ENCODE assay signal across 10 cellular contexts in genomic region chr17:79038545-79039135, GRCh38. TPM values are rescaled to one million over a fixed set of nuclear protein-coding genes. Genes with fewer than 3 reads are reported as not detected.
DNase-seq lines count a peak whose midpoint lies in the region; ATAC-seq and TF ChIP-seq lines count a peak whose summit lies in the region.
"Had no signal": no experiment of that assay in that cellular context is flagged by ENCODE, and none has a peak within 500 bp of the region (broad histone marks: within the 10 kb centered on the region; RNA-seq: fewer than 3 reads in every experiment).

No MANE protein-coding gene starts in this region.

- no peak overlapping the region for H3K4me3 Mint-ChIP-seq in endodermal cell
- H3K4me3 Mint-ChIP-seq in activated CD8-positive, alpha-beta T cell treated with anti-CD3 and anti-CD28 coated beads for 36 hours, result no peak overlapping the region
- H3K4me3 Mint-ChIP-seq: CD8-positive, alpha-beta memory T cell had no signal

- DNase-seq in AG08395 (ENCODE audit: low spot score) (peak; percentile 95), LHCN-M2 (ENCODE audit: low read depth) (peak; percentile 84), endodermal cell (peak; percentile 35), myocyte (ENCODE audit: low read depth) (peak; percentile 44), retina (no peak), amygdala (lab: John Stamatoyannopoulos, UW) (no peak)
- DNase-seq in activated CD8-positive, alpha-beta T cell treated with anti-CD3 and anti-CD28 coated beads for 36 hours, result no peak
- DNase-seq: CD8-positive, alpha-beta memory T cell; NCI-H1436 treated with DMSO at 0.1 percent for 48 hours had no signal

- H3K9me3 Mint-ChIP-seq in endodermal cell, result no peaks in the 10 kb centered on the region
- H3K9me3 Mint-ChIP-seq in activated CD8-positive, alpha-beta T cell treated with anti-CD3 and anti-CD28 coated beads for 36 hours, result no peaks in the 10 kb centered on the region
- H3K9me3 Mint-ChIP-seq: CD8-positive, alpha-beta memory T cell had no signal

- no peaks in the 10 kb centered on the region for H3K27me3 ChIP-seq in endodermal cell (ENCODE audit: control insufficient read depth, insufficient read depth, low read length, poor library complexity, severe bottlenecking)

- H3K36me3 Mint-ChIP-seq in endodermal cell (ENCODE audit: low read depth), result no peaks in the 10 kb centered on the region
- no peaks in the 10 kb centered on the region for H3K36me3 Mint-ChIP-seq in activated CD8-positive, alpha-beta T cell treated with anti-CD3 and anti-CD28 coated beads for 36 hours (ENCODE audit: low read depth)
- H3K36me3 Mint-ChIP-seq: CD8-positive, alpha-beta memory T cell had no signal

- H3K27me3 Mint-ChIP-seq in endodermal cell (ENCODE audit: insufficient read depth), result peaks cover 19% of the 10 kb centered on the region
- no peaks in the 10 kb centered on the region for H3K27me3 Mint-ChIP-seq in activated CD8-positive, alpha-beta T cell treated with anti-CD3 and anti-CD28 coated beads for 36 hours

- ATAC-seq in activated CD8-positive, alpha-beta T cell treated with anti-CD3 and anti-CD28 coated beads for 36 hours, result no peak
- ATAC-seq in GM21423 (IDR thresholded peaks at IDR 0.05; ENCODE audit: unreplicated experiment), result no peak

- no peaks in the 10 kb centered on the region for H3K36me3 ChIP-seq in endodermal cell (ENCODE audit: control insufficient read depth, insufficient read depth, low read length)

- no peaks in the 10 kb centered on the region for H3K4me1 Mint-ChIP-seq in endodermal cell
- H3K4me1 Mint-ChIP-seq in activated CD8-positive, alpha-beta T cell treated with anti-CD3 and anti-CD28 coated beads for 36 hours (ENCODE audit: low read depth), result no peaks in the 10 kb centered on the region

- 95 to 96% methylated on average over 6 to 8 of the region's 8 CpGs for WGBS in endodermal cell (ENCODE audit: insufficient coverage in 1 of 2, insufficient read length in 1 of 2), 2 experiments

- CTCF ChIA-PET in activated CD8-positive, alpha-beta T cell treated with anti-CD3 and anti-CD28 coated beads for 36 hours (lab: Charles Lee), result no interaction called here

- no peak overlapping the region for H3K27ac Mint-ChIP-seq in endodermal cell
- H3K27ac Mint-ChIP-seq in activated CD8-positive, alpha-beta T cell treated with anti-CD3 and anti-CD28 coated beads for 36 hours, result no peak overlapping the region

- POLR2A ChIA-PET in activated CD8-positive, alpha-beta T cell treated with anti-CD3 and anti-CD28 coated beads for 36 hours (lab: Charles Lee), result no interaction called here

- no peak overlapping the region for H3K9ac ChIP-seq in endodermal cell (ENCODE audit: extremely low read depth, low read length, poor library complexity, severe bottlenecking)

- no peak overlapping the region for H3K4me3 ChIP-seq in endodermal cell (ENCODE audit: low read length)

- no peaks in the 10 kb centered on the region for H3K9me3 ChIP-seq in endodermal cell (ENCODE audit: control insufficient read depth, low read length)

- intact Hi-C loops in activated CD8-positive, alpha-beta T cell treated with anti-CD3 and anti-CD28 coated beads for 36 hours (cut with micrococcal nuclease), result no loop called here

- H3K4me1 ChIP-seq in endodermal cell (ENCODE audit: control insufficient read depth, insufficient read depth, low read length), result no peaks in the 10 kb centered on the region

- no peak for TF ChIP-seq CTCF in endodermal cell (conservative IDR thresholded peaks at IDR 0.05)
- no peak for TF ChIP-seq CTCF in activated CD8-positive, alpha-beta T cell treated with anti-CD3 and anti-CD28 coated beads for 36 hours (IDR thresholded peaks at IDR 0.05)

- H3K27ac ChIP-seq in endodermal cell (ENCODE audit: low read depth, low read length), result no peak overlapping the region

RNA-seq across cellular contexts. Expression of gene C1QTNF1, which starts 14.7 kb away (rescaled TPM):
- 5.7 and 6.7 TPM in 2 replicates for total RNA-seq in LHCN-M2 (2014; rRNA removed)
- polyA plus RNA-seq in LHCN-M2 (2012), result 3.9 TPM
- total RNA-seq in endodermal cell, result 10 to 100 TPM; 16.0 to 16.5 TPM
- 1.5 TPM for polyA plus RNA-seq in endodermal cell (2013, experiment 1 of 2)
- 1.7 TPM for polyA plus RNA-seq in endodermal cell (2013, experiment 2 of 2)
- total RNA-seq in myocyte, result 1.5 and 1.9 TPM in 2 replicates
- polyA plus RNA-seq in myocyte (2012), result 1.0 TPM
- total RNA-seq in activated CD8-positive, alpha-beta T cell treated with anti-CD3 and anti-CD28 coated beads for 36 hours, result under 1 TPM; 0.13 to 0.14 TPM
- polyA plus RNA-seq: CD8-positive, alpha-beta memory T cell had no signal

RNA-seq across cellular contexts. Expression of gene CANT1, which starts 29.1 kb away (rescaled TPM):
- total RNA-seq in LHCN-M2 (2014; rRNA removed) (75.5 and 77.2 TPM in 2 replicates), endodermal cell (10 to 100 TPM; 57.5 to 61.8 TPM), myocyte (42.7 and 51.3 TPM in 2 replicates)
- polyA plus RNA-seq in LHCN-M2 (2012), result 44.8 TPM
- 50.7 TPM for polyA plus RNA-seq in endodermal cell (2013, experiment 1 of 2)
- 48.7 TPM for polyA plus RNA-seq in endodermal cell (2013, experiment 2 of 2)
- 35.1 TPM for polyA plus RNA-seq in myocyte (2012)
- total RNA-seq in activated CD8-positive, alpha-beta T cell treated with anti-CD3 and anti-CD28 coated beads for 36 hours, result 10 to 100 TPM; 41.4 to 48.2 TPM

RNA-seq across cellular contexts. Expression of gene ENGASE, which starts 36.0 kb away (rescaled TPM):
- total RNA-seq in LHCN-M2 (2014; rRNA removed), result 7.6 and 11.7 TPM in 2 replicates
- polyA plus RNA-seq in LHCN-M2 (2012), result 4.6 TPM
- 10 to 100 TPM; 40.8 to 42.0 TPM for total RNA-seq in endodermal cell
- polyA plus RNA-seq in endodermal cell (2013, experiment 1 of 2), result 33.7 TPM
- polyA plus RNA-seq in endodermal cell (2013, experiment 2 of 2), result 27.0 TPM
- 27.5 and 36.8 TPM in 2 replicates for total RNA-seq in myocyte
- 28.6 TPM for polyA plus RNA-seq in myocyte (2012)
- total RNA-seq in activated CD8-positive, alpha-beta T cell treated with anti-CD3 and anti-CD28 coated beads for 36 hours, result 10 to 100 TPM; 41.3 to 41.8 TPM

RNA-seq across cellular contexts. Expression of gene LGALS3BP, which starts 58.9 kb away (rescaled TPM):
- 331 and 403 TPM in 2 replicates for total RNA-seq in LHCN-M2 (2014; rRNA removed)
- 205 TPM for polyA plus RNA-seq in LHCN-M2 (2012)
- 10 to 100 TPM; 23.3 to 71.4 TPM for total RNA-seq in endodermal cell
- 51.4 TPM for polyA plus RNA-seq in endodermal cell (2013, experiment 1 of 2)
- polyA plus RNA-seq in endodermal cell (2013, experiment 2 of 2), result 47.9 TPM
- total RNA-seq in myocyte, result 437 and 456 TPM in 2 replicates
- 442 TPM for polyA plus RNA-seq in myocyte (2012)
- 10 to 100 TPM; 41.4 to 50.8 TPM for total RNA-seq in activated CD8-positive, alpha-beta T cell treated with anti-CD3 and anti-CD28 coated beads for 36 hours

Comparison
In these comparisons a context has a peak if more than half of its experiments do, and no peak if none do; other contexts are left out.
1. DNase-seq: peak in AG08395 (single experiment), LHCN-M2 (single experiment), endodermal cell (single experiment) and myocyte (single experiment); none in retina (single experiment), activated CD8-positive, alpha-beta T cell treated with anti-CD3 and anti-CD28 coated beads for 36 hours (single experiment) and amygdala (0 of 56).